Comparison of ENCODE assay signal across 27 cellular contexts in the genomic region with DNA sequence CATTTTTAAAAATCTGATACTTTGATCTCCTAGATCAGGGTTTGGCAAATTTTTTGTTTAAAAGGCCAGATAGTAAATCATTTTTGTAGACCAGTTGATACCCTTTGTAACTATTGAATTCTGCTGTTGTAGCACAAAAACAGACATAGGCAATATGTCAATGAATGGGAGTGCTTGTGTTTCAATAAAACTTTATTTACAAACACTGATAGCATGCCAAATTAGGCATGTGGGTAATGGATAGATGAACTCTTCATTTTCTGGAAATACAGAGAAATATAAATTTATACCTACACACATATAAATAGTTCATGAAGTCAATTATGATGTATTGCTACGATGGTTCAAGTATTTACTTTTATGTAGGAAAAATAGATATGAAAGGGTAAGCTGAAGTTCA.
"Had no signal": no experiment of that assay in that cellular context is flagged by ENCODE, and none has a peak within 500 bp of the region (broad histone marks: within the 10 kb centered on the region; RNA-seq: fewer than 3 reads in every experiment).

No MANE protein-coding gene starts in this region.

- FAIRE-seq: urothelium cell line had no signal

- ATAC-seq: stimulated activated effector memory CD8-positive, alpha-beta T cell treated with anti-CD3 and anti-CD28 coated beads, Interleukin-12 subunit alpha, Interleukin-12 subunit beta, amount 100 ng/mL, for 72 hours; stimulated activated memory B cell treated with anti-CD40 and anti-IgM and Interleukin-4, amounts not matched to agents 10 μg/mL and 1 μg/mL and 100 μg/mL, for 72 hours; stimulated activated naive B cell treated with anti-CD40 and anti-IgM and Interleukin-4, amounts not matched to agents 10 μg/mL and 1 μg/mL and 100 μg/mL, for 72 hours; stimulated activated naive CD8-positive, alpha-beta T cell treated with anti-CD3 and anti-CD28 coated beads, Interleukin-15, amount 100 ng/mL, for 72 hours; stimulated activated naive CD8-positive, alpha-beta T cell treated with anti-CD3 and anti-CD28 coated beads, Interleukin-15, Interleukin-2, amounts not matched to agents 100 U/mL and 50 U/mL, for 24 hours; upper lobe of right lung had no signal

- H3K9me3 ChIP-seq: stomach, suprapubic skin, testis, thoracic aorta, thyroid gland, tibial artery, tibial nerve, transverse colon, upper lobe of left lung, upper lobe of right lung, uterus, vagina had no signal

- H3K27me3 ChIP-seq: stomach, suprapubic skin, testis, thyroid gland, tibial artery, tibial nerve, transverse colon, upper lobe of left lung, upper lobe of right lung, uterus, vagina had no signal

- H3K4me1 ChIP-seq: stomach, suprapubic skin, testis, thyroid gland, tibial artery, tibial nerve, transverse colon, upper lobe of left lung, upper lobe of right lung, uterus, vagina had no signal

- DNase-seq: stimulated activated CD4-positive, alpha-beta T cell treated with anti-CD3 and anti-CD28 coated beads, Interleukin-2, amount 100 ng/mL, for 48 hours; stimulated activated CD4-positive, alpha-beta T cell treated with anti-CD3 and anti-CD28 coated beads, Interleukin-4, amount 100 ng/mL, for 1 hour; stimulated activated CD4-positive, alpha-beta T cell treated with anti-CD3 and anti-CD28 coated beads, Interleukin-4, amount 100 ng/mL, for 24 hours; stimulated activated CD4-positive, alpha-beta T cell treated with anti-CD3 and anti-CD28 coated beads, Interleukin-4, amount 100 ng/mL, for 4 hours; stimulated activated CD8-positive, alpha-beta memory T cell treated with anti-CD3 and anti-CD28 coated beads, Interleukin-4, amount 100 ng/mL, for 48 hours; stimulated activated naive B cell treated with anti-CD40 and anti-IgM and Interleukin-4, amounts not matched to agents 10 μg/mL and 1 μg/mL and 100 μg/mL, for 72 hours; stimulated activated naive CD4-positive, alpha-beta T cell; stimulated activated naive CD4-positive, alpha-beta T cell treated with Interleukin-2 at 50 U/mL for 16 hours; stimulated activated naive CD8-positive, alpha-beta T cell treated with anti-CD3 and anti-CD28 coated beads, Interleukin-15, amount 100 ng/mL, for 72 hours; stimulated activated naive CD8-positive, alpha-beta T cell treated with anti-CD3 and anti-CD28 coated beads, Interleukin-15, Interleukin-2, amounts not matched to agents 100 U/mL and 50 U/mL, for 24 hours; stomach; substantia nigra; testis; thyroid gland; tibial artery; transverse colon; trophoblast cell; upper lobe of left lung; upper lobe of right lung; uterus had no signal

- H3K36me3 ChIP-seq: stomach, suprapubic skin, thoracic aorta, thyroid gland, tibial artery, tibial nerve, transverse colon, upper lobe of left lung, upper lobe of right lung, uterus, vagina had no signal

- H3K4me3 ChIP-seq: stomach, suprapubic skin, testis, thoracic aorta, thyroid gland, tibial artery, tibial nerve, transverse colon, upper lobe of left lung, upper lobe of right lung, uterus, vagina had no signal

- H3K27ac ChIP-seq: stomach, suprapubic skin, testis, thoracic aorta, thyroid gland, tibial artery, tibial nerve, transverse colon, upper lobe of left lung, upper lobe of right lung, uterus, vagina had no signal
